In genomic region chr6:111804627-111805235, GRCh38 we compare ENCODE assay signal across 8 cellular contexts.
DNase-seq lines count a peak whose midpoint lies in the region; ATAC-seq, FAIRE-seq and TF ChIP-seq lines count a peak whose summit lies in the region.

No MANE protein-coding gene starts in this region.

- no peaks in the 10 kb centered on the region for H3K4me1 ChIP-seq in right lobe of liver

- H3K9me3 ChIP-seq in right lobe of liver: no peaks in the 10 kb centered on the region

- no peak for TF ChIP-seq CTCF in GM12864 (IDR thresholded peaks at IDR 0.05; ENCODE audit: low read depth, low read length, missing control alignments)
- no peak for TF ChIP-seq CTCF in right lobe of liver (IDR thresholded peaks at IDR 0.05)

- intact Hi-C loops in right lobe of liver (cut with DNase I): no loop called here

- DNase-seq in GM12864 (ENCODE audit: low read depth) (peak; percentile 49), HCEC 1CT (peak; percentile 71), RCC 7860 (ENCODE audit: low spot score) (peak; percentile 84), right lobe of liver (no peak), SHP77 treated with DMSO at 0.1 percent for 48 hours (lab: John Stamatoyannopoulos, UW) (no peak)

- H3K4me3 Mint-ChIP-seq in stimulated activated memory B cell treated with anti-CD40 and anti-IgM and Interleukin-4, amounts not matched to agents 10 μg/mL and 1 μg/mL and 100 μg/mL, for 72 hours: no peak overlapping the region

- 51% methylated on average over 7 of the region's 8 CpGs for WGBS in right lobe of liver (ENCODE audit: insufficient coverage, low coverage, low lambda C conversion rate, missing lambda C conversion rate)

- H3K4me3 ChIP-seq in GM12864 (ENCODE audit: low read depth, low read length) (no peak overlapping the region), right lobe of liver (no peak overlapping the region)

- TF ChIP-seq POLR2A in right lobe of liver (IDR thresholded peaks at IDR 0.05): no peak

- no peaks in the 10 kb centered on the region for H3K27me3 Mint-ChIP-seq in stimulated activated memory B cell treated with anti-CD40 and anti-IgM and Interleukin-4, amounts not matched to agents 10 μg/mL and 1 μg/mL and 100 μg/mL, for 72 hours

- H3K27ac Mint-ChIP-seq in stimulated activated memory B cell treated with anti-CD40 and anti-IgM and Interleukin-4, amounts not matched to agents 10 μg/mL and 1 μg/mL and 100 μg/mL, for 72 hours: peak overlapping the region; percentile 94

- peak; percentile 69 for FAIRE-seq in RCC 7860 (lab: Jason Lieb, UNC)

- ATAC-seq in right lobe of liver: peak; percentile 8 to 56 (median 46)
- ATAC-seq in stimulated activated memory B cell treated with anti-CD40 and anti-IgM and Interleukin-4, amounts not matched to agents 10 μg/mL and 1 μg/mL and 100 μg/mL, for 72 hours: peak; percentile 84
- ATAC-seq in GM21526 (IDR thresholded peaks at IDR 0.05; ENCODE audit: low FRiP score, unreplicated experiment): no peak

- H3K4me1 Mint-ChIP-seq in stimulated activated memory B cell treated with anti-CD40 and anti-IgM and Interleukin-4, amounts not matched to agents 10 μg/mL and 1 μg/mL and 100 μg/mL, for 72 hours: peaks cover 68% of the 10 kb centered on the region

- H3K36me3 ChIP-seq in right lobe of liver: no peaks in the 10 kb centered on the region

- H3K9me3 Mint-ChIP-seq in stimulated activated memory B cell treated with anti-CD40 and anti-IgM and Interleukin-4, amounts not matched to agents 10 μg/mL and 1 μg/mL and 100 μg/mL, for 72 hours: no peaks in the 10 kb centered on the region

- H3K36me3 Mint-ChIP-seq in stimulated activated memory B cell treated with anti-CD40 and anti-IgM and Interleukin-4, amounts not matched to agents 10 μg/mL and 1 μg/mL and 100 μg/mL, for 72 hours: peaks cover 31% of the 10 kb centered on the region

- H3K27ac ChIP-seq in angular gyrus (ENCODE audit: low read depth, low read length) (peak overlapping the region; percentile 37), right lobe of liver (peak overlapping the region in 2 of 3 donors; percentile 7 to 16)

- H3K27me3 ChIP-seq in right lobe of liver: no peaks in the 10 kb centered on the region

Comparison
In these comparisons a context has a peak if more than half of its experiments do, and no peak if none do; other contexts are left out.
1. DNase-seq: peak in GM12864 (single experiment), HCEC 1CT (single experiment) and RCC 7860 (single experiment); none in right lobe of liver (0 of 3) and SHP77 treated with DMSO at 0.1 percent for 48 hours (single experiment).